In the genomic region with DNA sequence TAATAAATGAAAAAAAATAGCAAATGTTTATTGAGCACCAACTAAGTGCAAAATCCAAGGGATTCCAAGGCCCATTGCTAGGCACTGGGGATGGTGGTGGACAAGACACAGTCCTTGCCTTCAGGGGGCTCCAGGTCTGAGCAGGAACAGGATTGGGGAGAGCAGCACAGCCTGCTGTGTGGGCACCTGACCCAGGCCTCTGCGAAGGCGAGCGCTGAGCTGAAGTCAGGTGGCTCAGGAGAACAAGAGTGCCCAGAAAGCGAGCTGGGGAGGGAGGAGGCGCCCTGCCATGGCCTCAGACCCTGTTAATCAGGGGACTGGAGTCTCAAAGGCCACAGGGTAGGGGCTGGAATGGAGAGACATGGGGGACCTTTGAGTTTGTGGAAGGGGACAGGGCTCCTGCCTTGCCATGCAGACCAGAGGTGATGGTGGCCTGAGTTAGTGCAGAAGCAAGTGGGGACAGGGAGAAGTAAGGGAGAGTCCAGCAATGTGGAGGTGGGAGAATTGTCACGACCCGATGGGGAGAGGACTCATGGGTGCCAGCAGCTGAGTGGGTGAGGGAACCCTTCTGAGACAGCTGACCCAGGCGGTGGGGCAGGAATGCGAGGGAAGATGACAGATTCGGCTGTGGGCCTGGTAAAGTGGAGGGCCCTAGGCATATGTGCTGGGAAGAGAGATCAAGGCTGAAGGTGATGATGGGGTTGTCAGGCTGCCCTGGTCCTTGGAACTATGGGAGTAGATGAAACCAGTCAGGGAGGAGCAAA, we compare ENCODE assay signal across 12 cellular contexts. TPM values are rescaled to one million over a fixed set of nuclear protein-coding genes. Genes with fewer than 3 reads are reported as not detected.
DNase-seq lines count a peak whose midpoint lies in the region; ATAC-seq and TF ChIP-seq lines count a peak whose summit lies in the region.
"Had no signal": no experiment of that assay in that cellular context is flagged by ENCODE, and none has a peak within 500 bp of the region (broad histone marks: within the 10 kb centered on the region; RNA-seq: fewer than 3 reads in every experiment).

No MANE protein-coding gene starts in this region.

- 92 to 95% methylated on average over 10 of the region's 10 CpGs for WGBS in upper lobe of left lung, 2 donors

- H3K4me3 ChIP-seq in upper lobe of left lung = no peak overlapping the region
- H3K4me3 ChIP-seq: stomach had no signal

- H3K27ac ChIP-seq in upper lobe of left lung = peak overlapping the region; percentile 54 to 94 (median 78)

- no peak for TF ChIP-seq POLR2A in upper lobe of left lung (IDR thresholded peaks at IDR 0.05)

- H3K27me3 ChIP-seq in upper lobe of left lung = no peaks in the 10 kb centered on the region
- H3K27me3 ChIP-seq: stomach had no signal

- CTCF ChIA-PET in activated CD4-positive, alpha-beta memory T cell treated with anti-CD3 and anti-CD28 coated beads, Interleukin-2, amount 10 ng/mL, durations not matched to agents 7 days and 5 days (lab: Charles Lee) = interaction anchor here (1.0 kb wide), 1 partner anchor 25 kb away, joined by 3 read pairs; no protein-coding TSS in a partner anchor

- POLR2A ChIA-PET in activated CD4-positive, alpha-beta memory T cell treated with anti-CD3 and anti-CD28 coated beads, Interleukin-2, amount 10 ng/mL, durations not matched to agents 7 days and 5 days (lab: Charles Lee) = interaction anchor here (1.3 to 7.4 kb wide), 2 partner anchors 15 to 35 kb away, joined by 5 to 67 read pairs; a partner anchor contains a TSS

- H3K9me3 Mint-ChIP-seq in stimulated activated naive CD8-positive, alpha-beta T cell treated with anti-CD3 and anti-CD28 coated beads, Interleukin-15, Interleukin-2, amounts not matched to agents 100 ng/mL and 50 ng/mL, for 24 hours = no peaks in the 10 kb centered on the region
- no peaks in the 10 kb centered on the region for H3K9me3 Mint-ChIP-seq in activated CD4-positive, alpha-beta memory T cell treated with anti-CD3 and anti-CD28 coated beads, Interleukin-2, amount 10 ng/mL, durations not matched to agents 7 days and 5 days
- H3K9me3 Mint-ChIP-seq in immature natural killer cell = no peaks in the 10 kb centered on the region

- no peak for TF ChIP-seq CTCF in upper lobe of left lung (IDR thresholded peaks at IDR 0.05)

- DNase-seq in stimulated activated naive CD8-positive, alpha-beta T cell treated with anti-CD3 and anti-CD28 coated beads, Interleukin-15, Interleukin-2, amounts not matched to agents 100 U/mL and 50 U/mL, for 24 hours = no peak
- DNase-seq in activated CD4-positive, alpha-beta memory T cell treated with anti-CD3 and anti-CD28 coated beads, Interleukin-2, amount 10 ng/mL, durations not matched to agents 7 days and 5 days = no peak
- DNase-seq in immature natural killer cell = no peak
- peak in 1 of 2 donors; percentile 39 for DNase-seq in upper lobe of left lung
- no peak for DNase-seq in G401 (ENCODE audit: low spot score)
- DNase-seq in NCI-H2171 (lab: John Stamatoyannopoulos, UW) = no peak
- DNase-seq: effector CD4-positive, alpha-beta T cell; retina; stimulated activated CD4-positive, alpha-beta T cell treated with anti-CD3 and anti-CD28 coated beads, Interleukin-4, amount 100 ng/mL, for 4 hours; stomach had no signal

- peaks cover 83% of the 10 kb centered on the region for H3K4me1 Mint-ChIP-seq in stimulated activated naive CD8-positive, alpha-beta T cell treated with anti-CD3 and anti-CD28 coated beads, Interleukin-15, Interleukin-2, amounts not matched to agents 100 ng/mL and 50 ng/mL, for 24 hours (ENCODE audit: low read depth)
- H3K4me1 Mint-ChIP-seq in activated CD4-positive, alpha-beta memory T cell treated with anti-CD3 and anti-CD28 coated beads, Interleukin-2, amount 10 ng/mL, durations not matched to agents 7 days and 5 days = peaks cover 81% of the 10 kb centered on the region
- H3K4me1 Mint-ChIP-seq in immature natural killer cell = peaks cover 77 to 80% of the 10 kb centered on the region in 2 donors

- peaks cover 18 to 57% (median 28%) of the 10 kb centered on the region in 4 donors for H3K4me1 ChIP-seq in upper lobe of left lung

- peaks cover 0 to 28% (median 11%) of the 10 kb centered on the region in 4 donors for H3K36me3 ChIP-seq in upper lobe of left lung

- no peak for TF ChIP-seq EP300 in upper lobe of left lung (IDR thresholded peaks at IDR 0.05)

- H3K9me3 ChIP-seq in upper lobe of left lung = no peaks in the 10 kb centered on the region
- H3K9me3 ChIP-seq: stomach had no signal

- H3K27me3 Mint-ChIP-seq in stimulated activated naive CD8-positive, alpha-beta T cell treated with anti-CD3 and anti-CD28 coated beads, Interleukin-15, Interleukin-2, amounts not matched to agents 100 ng/mL and 50 ng/mL, for 24 hours = no peaks in the 10 kb centered on the region
- H3K27me3 Mint-ChIP-seq in activated CD4-positive, alpha-beta memory T cell treated with anti-CD3 and anti-CD28 coated beads, Interleukin-2, amount 10 ng/mL, durations not matched to agents 7 days and 5 days = no peaks in the 10 kb centered on the region
- H3K27me3 Mint-ChIP-seq in immature natural killer cell (ENCODE audit: low read depth in 3 of 3) = peaks cover 27 to 36% (median 31%) of the 10 kb centered on the region in 3 donors

- H3K4me3 Mint-ChIP-seq in stimulated activated naive CD8-positive, alpha-beta T cell treated with anti-CD3 and anti-CD28 coated beads, Interleukin-15, Interleukin-2, amounts not matched to agents 100 ng/mL and 50 ng/mL, for 24 hours = no peak overlapping the region
- no peak overlapping the region for H3K4me3 Mint-ChIP-seq in activated CD4-positive, alpha-beta memory T cell treated with anti-CD3 and anti-CD28 coated beads, Interleukin-2, amount 10 ng/mL, durations not matched to agents 7 days and 5 days
- peak overlapping the region in 4 of 5 donors; percentile 1 to 60 (median 21) for H3K4me3 Mint-ChIP-seq in immature natural killer cell

- H3K27ac Mint-ChIP-seq in stimulated activated naive CD8-positive, alpha-beta T cell treated with anti-CD3 and anti-CD28 coated beads, Interleukin-15, Interleukin-2, amounts not matched to agents 100 ng/mL and 50 ng/mL, for 24 hours = peak overlapping the region; percentile 87
- peak overlapping the region; percentile 68 for H3K27ac Mint-ChIP-seq in activated CD4-positive, alpha-beta memory T cell treated with anti-CD3 and anti-CD28 coated beads, Interleukin-2, amount 10 ng/mL, durations not matched to agents 7 days and 5 days
- H3K27ac Mint-ChIP-seq in immature natural killer cell = peak overlapping the region; percentile 86 to 100 (median 99)

- ATAC-seq in stimulated activated naive CD8-positive, alpha-beta T cell treated with anti-CD3 and anti-CD28 coated beads, Interleukin-15, Interleukin-2, amounts not matched to agents 100 U/mL and 50 U/mL, for 24 hours = no peak
- ATAC-seq in upper lobe of left lung (ENCODE audit: low FRiP score in 2 of 2) = no peak
- ATAC-seq in GM19467 (IDR thresholded peaks at IDR 0.05; ENCODE audit: unreplicated experiment) = no peak

- peaks cover 16% of the 10 kb centered on the region for H3K36me3 Mint-ChIP-seq in stimulated activated naive CD8-positive, alpha-beta T cell treated with anti-CD3 and anti-CD28 coated beads, Interleukin-15, Interleukin-2, amounts not matched to agents 100 ng/mL and 50 ng/mL, for 24 hours (ENCODE audit: low read depth)
- H3K36me3 Mint-ChIP-seq in activated CD4-positive, alpha-beta memory T cell treated with anti-CD3 and anti-CD28 coated beads, Interleukin-2, amount 10 ng/mL, durations not matched to agents 7 days and 5 days (ENCODE audit: low read depth) = peaks cover 35% of the 10 kb centered on the region
- H3K36me3 Mint-ChIP-seq in immature natural killer cell = peaks cover 0 to 9% (median 3%) of the 10 kb centered on the region in 3 donors

- in situ Hi-C loops in G401 (cut with HindIII; ENCODE audit: low sequenced_read_pairs) = no loop called here

RNA-seq across cellular contexts. Expression of a gene that starts 4.1 kb away (rescaled TPM):
- 10 to 100 TPM; 59.5 to 61.9 TPM for total RNA-seq in activated CD4-positive, alpha-beta memory T cell treated with anti-CD3 and anti-CD28 coated beads, Interleukin-2, amount 10 ng/mL, durations not matched to agents 7 days and 5 days
- 100 to 1,000 TPM in 1 of 3 donors, 10 to 100 TPM in 2; 73.5 to 125 (median 80.6) TPM for polyA plus RNA-seq in immature natural killer cell
- 10 to 100 TPM in 5 of 6 donors, 1 to 10 TPM in 1; 9.4 to 35.2 (median 30.5) TPM for total RNA-seq in upper lobe of left lung
- 106 and 147 TPM in 2 replicates for total RNA-seq in G401 (2014; rRNA removed; shearing (Covaris generic))

RNA-seq across cellular contexts. Expression of a gene that starts 33.2 kb away (rescaled TPM):
- total RNA-seq in activated CD4-positive, alpha-beta memory T cell treated with anti-CD3 and anti-CD28 coated beads, Interleukin-2, amount 10 ng/mL, durations not matched to agents 7 days and 5 days = 10 to 100 TPM; 27.2 to 28.3 TPM
- 10 to 100 TPM; 13.2 to 20.2 (median 17.2) TPM for polyA plus RNA-seq in immature natural killer cell
- total RNA-seq in upper lobe of left lung = 10 to 100 TPM; 17.8 to 80.7 (median 23.0) TPM
- 25.2 and 25.9 TPM in 2 replicates for total RNA-seq in G401 (2014; rRNA removed; shearing (Covaris generic))

RNA-seq across cellular contexts. Expression of a gene that starts 35.3 kb away (rescaled TPM):
- total RNA-seq in activated CD4-positive, alpha-beta memory T cell treated with anti-CD3 and anti-CD28 coated beads, Interleukin-2, amount 10 ng/mL, durations not matched to agents 7 days and 5 days = 10 to 100 TPM in 1 of 2 experiments, 1 to 10 TPM in 1; 9.4 to 10.4 TPM
- 10 to 100 TPM; 16.2 to 25.8 (median 18.5) TPM for polyA plus RNA-seq in immature natural killer cell
- total RNA-seq in upper lobe of left lung = 10 to 100 TPM; 10.4 to 34.2 (median 18.2) TPM
- total RNA-seq in G401 (2014; rRNA removed; shearing (Covaris generic)) = 35.9 and 73.3 TPM in 2 replicates

RNA-seq across cellular contexts. Expression of a gene that starts 35.5 kb away (rescaled TPM):
- 10 to 100 TPM; 19.5 to 19.8 TPM for total RNA-seq in activated CD4-positive, alpha-beta memory T cell treated with anti-CD3 and anti-CD28 coated beads, Interleukin-2, amount 10 ng/mL, durations not matched to agents 7 days and 5 days
- 10 to 100 TPM; 13.5 to 22.8 (median 21.5) TPM for polyA plus RNA-seq in immature natural killer cell
- total RNA-seq in upper lobe of left lung = 10 to 100 TPM; 13.2 to 33.8 (median 31.6) TPM
- total RNA-seq in G401 (2014; rRNA removed; shearing (Covaris generic)) = 60.6 and 75.4 TPM in 2 replicates

RNA-seq across cellular contexts. Expression of a gene that starts 49.4 kb away (rescaled TPM):
- total RNA-seq in activated CD4-positive, alpha-beta memory T cell treated with anti-CD3 and anti-CD28 coated beads, Interleukin-2, amount 10 ng/mL, durations not matched to agents 7 days and 5 days = 10 to 100 TPM; 41.7 to 46.5 TPM
- 100 to 1,000 TPM; 103 to 115 (median 115) TPM for polyA plus RNA-seq in immature natural killer cell
- 10 to 100 TPM; 15.2 to 37.1 (median 26.6) TPM for total RNA-seq in upper lobe of left lung
- 53.6 and 57.6 TPM in 2 replicates for total RNA-seq in G401 (2014; rRNA removed; shearing (Covaris generic))

Comparison
In these comparisons a context has a peak if more than half of its experiments do, and no peak if none do; other contexts are left out.
1. H3K4me3 Mint-ChIP-seq: peak in immature natural killer cell (4 of 5); none in stimulated activated naive CD8-positive, alpha-beta T cell treated with anti-CD3 and anti-CD28 coated beads, Interleukin-15, Interleukin-2, amounts not matched to agents 100 ng/mL and 50 ng/mL, for 24 hours (single experiment) and activated CD4-positive, alpha-beta memory T cell treated with anti-CD3 and anti-CD28 coated beads, Interleukin-2, amount 10 ng/mL, durations not matched to agents 7 days and 5 days (single experiment).
2. Peak in every context shown above with its lines, with median percentiles within 50 percentile points of each other: H3K27ac Mint-ChIP-seq.